Comparison of ENCODE assay signal across 13 cellular contexts in genomic region chr14:75044322-75044721, GRCh38. TPM values are rescaled to one million over a fixed set of nuclear protein-coding genes. Genes with fewer than 3 reads are reported as not detected.
DNase-seq lines count a peak whose midpoint lies in the region; ATAC-seq and TF ChIP-seq lines count a peak whose summit lies in the region.
"Had no signal": no experiment of that assay in that cellular context is flagged by ENCODE, and none has a peak within 500 bp of the region (broad histone marks: within the 10 kb centered on the region; RNA-seq: fewer than 3 reads in every experiment).

No MANE protein-coding gene starts in this region.

- H3K27ac Mint-ChIP-seq in neural progenitor cell (no peak overlapping the region), type B pancreatic cell (no peak overlapping the region)
- H3K27ac Mint-ChIP-seq: activated B cell treated with CpG ODN at 0.5 μM for 24 hours had no signal

- H3K9ac ChIP-seq in neural progenitor cell = peak overlapping the region; percentile 2

- peaks cover under 1% of the 10 kb centered on the region for H3K79me2 ChIP-seq in neural progenitor cell (ENCODE audit: low read depth)

- H3K36me3 Mint-ChIP-seq in neural progenitor cell (peaks cover 29% of the 10 kb centered on the region), type B pancreatic cell (peaks cover 41% of the 10 kb centered on the region)

- no peak for ATAC-seq in HG03135 (IDR thresholded peaks at IDR 0.05; ENCODE audit: unreplicated experiment)
- ATAC-seq: stimulated activated naive CD8-positive, alpha-beta T cell treated with anti-CD3 and anti-CD28 coated beads, Interleukin-15, Interleukin-2, amounts not matched to agents 100 U/mL and 50 U/mL, for 24 hours had no signal

- no peak overlapping the region for H3K27ac ChIP-seq in neural progenitor cell
- H3K27ac ChIP-seq: gastrocnemius medialis had no signal

- H3F3A ChIP-seq in neural progenitor cell (ENCODE audit: low read depth) = no peaks in the 10 kb centered on the region

- H4K20me1 ChIP-seq in neural progenitor cell (ENCODE audit: low read depth) = no peaks in the 10 kb centered on the region

- DNase-seq in EH (ENCODE audit: low read depth) (peak; percentile 66), NCI-H226 (peak; percentile 75), choroid plexus epithelial cell (ENCODE audit: low read depth) (peak; percentile 82), neural progenitor cell (ENCODE audit: low spot score) (no peak), type B pancreatic cell (ENCODE audit: extremely low spot score, unreplicated experiment) (no peak), lower leg skin (ENCODE audit: low spot score in 2 of 2) (no peak)
- DNase-seq: activated B cell treated with CpG ODN at 0.5 μM for 24 hours; activated T-cell treated with anti-CD3 and anti-CD28 coated beads, Interleukin-2, amount 50 U/mL, for 48 hours; gastrocnemius medialis; Kasumi-1; SHP77 treated with DMSO at 0.1 percent for 48 hours; stimulated activated naive CD8-positive, alpha-beta T cell treated with anti-CD3 and anti-CD28 coated beads, Interleukin-15, Interleukin-2, amounts not matched to agents 100 U/mL and 50 U/mL, for 24 hours had no signal

- H3K4me2 ChIP-seq in neural progenitor cell = no peak overlapping the region

- no peaks in the 10 kb centered on the region for H3K36me3 ChIP-seq in neural progenitor cell

- H3K4me3 Mint-ChIP-seq in neural progenitor cell (no peak overlapping the region), type B pancreatic cell (no peak overlapping the region)
- H3K4me3 Mint-ChIP-seq: activated B cell treated with CpG ODN at 0.5 μM for 24 hours had no signal

- H3K27me3 Mint-ChIP-seq in neural progenitor cell (ENCODE audit: insufficient read depth, low read depth) (no peaks in the 10 kb centered on the region), type B pancreatic cell (no peaks in the 10 kb centered on the region)
- H3K27me3 Mint-ChIP-seq: activated B cell treated with CpG ODN at 0.5 μM for 24 hours had no signal

- no peaks in the 10 kb centered on the region for H3K4me1 Mint-ChIP-seq in neural progenitor cell
- peaks cover 27% of the 10 kb centered on the region for H3K4me1 Mint-ChIP-seq in type B pancreatic cell (ENCODE audit: unreplicated experiment)

- TF ChIP-seq POLR2A in lower leg skin (IDR thresholded peaks at IDR 0.05) = no peak

- H3K4me1 ChIP-seq in neural progenitor cell = no peaks in the 10 kb centered on the region

- WGBS in lower leg skin, 2 donors = 20 to 30% methylated on average over 2 of the region's 2 CpGs

- TF ChIP-seq CTCF in choroid plexus epithelial cell (conservative IDR thresholded peaks at IDR 0.05; ENCODE audit: low read depth, low read length) = no peak
- no peak for TF ChIP-seq CTCF in neural progenitor cell (IDR thresholded peaks at IDR 0.05)
- TF ChIP-seq CTCF in type B pancreatic cell (conservative IDR thresholded peaks at IDR 0.05) = no peak
- no peak for TF ChIP-seq CTCF in lower leg skin (IDR thresholded peaks at IDR 0.05)

- H3K4me3 ChIP-seq in choroid plexus epithelial cell (ENCODE audit: low read depth, low read length) (no peak overlapping the region), neural progenitor cell (no peak overlapping the region), lower leg skin (ENCODE audit: low read depth, poor library complexity, severe bottlenecking) (no peak overlapping the region)
- H3K4me3 ChIP-seq: gastrocnemius medialis had no signal

- intact Hi-C loops in lower leg skin (cut with DNase I; ENCODE audit: low total_unique reads) = no loop called here

- no peaks in the 10 kb centered on the region for H3K9me3 ChIP-seq in neural progenitor cell (ENCODE audit: low read depth)
- H3K9me3 ChIP-seq: gastrocnemius medialis had no signal

- H3K9me3 Mint-ChIP-seq in neural progenitor cell (peaks cover 2% of the 10 kb centered on the region), type B pancreatic cell (no peaks in the 10 kb centered on the region)
- H3K9me3 Mint-ChIP-seq: activated B cell treated with CpG ODN at 0.5 μM for 24 hours had no signal

- H3K27me3 ChIP-seq in neural progenitor cell = no peaks in the 10 kb centered on the region
- H3K27me3 ChIP-seq: gastrocnemius medialis had no signal

- no peak overlapping the region for H2AFZ ChIP-seq in neural progenitor cell (replicated peaks)

RNA-seq across cellular contexts. Expression of gene MLH3, which starts 6.9 kb away (rescaled TPM):
- total RNA-seq in neural progenitor cell (ENCODE audit: low replicate concordance) = 23.2 and 41.5 TPM in 2 replicates
- 19.3 and 28.5 TPM in 2 replicates for total RNA-seq in type B pancreatic cell (ENCODE audit: low replicate concordance)
- total RNA-seq in lower leg skin = 10 to 100 TPM; 16.9 to 20.9 (median 19.5) TPM

RNA-seq across cellular contexts. Expression of gene ACYP1, which starts 19.5 kb away (rescaled TPM):
- 38.8 and 43.1 TPM in 2 replicates for total RNA-seq in neural progenitor cell (ENCODE audit: low replicate concordance)
- total RNA-seq in type B pancreatic cell (ENCODE audit: low replicate concordance) = 12.9 and 20.7 TPM in 2 replicates
- 10 to 100 TPM; 12.7 to 23.8 (median 20.3) TPM for total RNA-seq in lower leg skin

RNA-seq across cellular contexts. Expression of gene ZC2HC1C, which starts 25.1 kb away (rescaled TPM):
- total RNA-seq in neural progenitor cell (ENCODE audit: low replicate concordance) (0.90 and 0.94 TPM in 2 replicates), type B pancreatic cell (ENCODE audit: low replicate concordance) (3.7 and 4.7 TPM in 2 replicates), lower leg skin (1 to 10 TPM in 3 of 4 donors, under 1 TPM in 1; 0.76 to 8.7 (median 3.8) TPM)

RNA-seq across cellular contexts. Expression of gene EIF2B2, which starts 41.6 kb away (rescaled TPM):
- 26.9 and 29.7 TPM in 2 replicates for total RNA-seq in neural progenitor cell (ENCODE audit: low replicate concordance)
- 36.5 and 45.0 TPM in 2 replicates for total RNA-seq in type B pancreatic cell (ENCODE audit: low replicate concordance)
- 10 to 100 TPM; 37.0 to 45.6 (median 37.9) TPM for total RNA-seq in lower leg skin

Comparison
In these comparisons a context has a peak if more than half of its experiments do, and no peak if none do; other contexts are left out.
1. DNase-seq: peak in EH (single experiment), NCI-H226 (single experiment) and choroid plexus epithelial cell (single experiment); none in neural progenitor cell (single experiment), type B pancreatic cell (single experiment) and lower leg skin (0 of 2).